23 cellular contexts compared by ENCODE assay signal in genomic region chr22:30432520-30432919, GRCh38. TPM values are rescaled to one million over a fixed set of nuclear protein-coding genes. Genes with fewer than 3 reads are reported as not detected.
A peak's percentile ranks its signal among the peaks of the same experiment; 100 is the strongest.
DNase-seq lines count a peak whose midpoint lies in the region; ATAC-seq, FAIRE-seq and TF ChIP-seq lines count a peak whose summit lies in the region.
"Had no signal": no experiment of that assay in that cellular context is flagged by ENCODE, and none has a peak within 500 bp of the region (broad histone marks: within the 10 kb centered on the region; RNA-seq: fewer than 3 reads in every experiment).

No MANE protein-coding gene starts in this region.

- H3K4me3 ChIP-seq in HepG2 (replicated peaks in 1 of 3; ENCODE audit: insufficient read depth in 1 of 3, low read depth in 2 of 3, low read length in 3 of 3) (no peak overlapping the region), psoas muscle (no peak overlapping the region)
- H3K4me3 ChIP-seq: HAP-1, K562 had no signal

- TF ChIP-seq CTCF in CD14-positive monocyte (IDR thresholded peaks at IDR 0.05) (no peak), HepG2 (CRISPR knock-in tag; IDR thresholded peaks at IDR 0.05) (no peak), psoas muscle (IDR thresholded peaks at IDR 0.05) (no peak)

- DNase-seq in CD14-positive monocyte (ENCODE audit: low spot score), result peak; percentile 18
- no peak for DNase-seq in T-helper 17 cell
- no peak for DNase-seq in HepG2 (ENCODE audit: low spot score)
- no peak for DNase-seq in naive thymus-derived CD8-positive, alpha-beta T cell
- no peak for DNase-seq in psoas muscle
- no peak for DNase-seq in GM12892 (ENCODE audit: insufficient read length)
- DNase-seq in SW480 (ENCODE audit: low spot score), result no peak
- DNase-seq in activated CD4-positive, CD25-positive, alpha-beta regulatory T cell (lab: John Stamatoyannopoulos, UW), result no peak
- DNase-seq: ACHN; BE2C; C1 segment of cervical spinal cord; Calu3; CD4-positive, alpha-beta memory T cell; DMS79 treated with DMSO at 0.1 percent for 48 hours; GF-D8; IMR-90 had no signal

- BruUV-seq in HepG2 (replicated peaks; lab: Mats Ljungman, UMichigan), result no TSS peak

- intact Hi-C loops in CD14-positive monocyte (cut with micrococcal nuclease) (no loop called here), HepG2 (cut with micrococcal nuclease; ENCODE audit: unreplicated experiment) (no loop called here), psoas muscle (cut with DNase I) (no loop called here)

- FAIRE-seq in HepG2 (lab: Jason Lieb, UNC) (no peak), GM12892 (lab: Jason Lieb, UNC) (no peak)
- FAIRE-seq: GM19239, K562 had no signal

- H3K4me1 Mint-ChIP-seq in CD14-positive monocyte (peaks cover 4% of the 10 kb centered on the region), T-helper 17 cell (peaks cover 6% of the 10 kb centered on the region)
- peaks cover 15 to 31% (median 20%) of the 10 kb centered on the region in 4 donors for H3K4me1 Mint-ChIP-seq in naive thymus-derived CD8-positive, alpha-beta T cell

- CTCF ChIA-PET in HepG2 (lab: Yijun Ruan, JAX; ENCODE audit: low intra/inter-chr PET ratio, low total read pairs), result interaction anchor here (1.1 kb wide), 1 partner anchor 41 kb away, joined by 4 read pairs; no protein-coding TSS in a partner anchor

- 0% methylated on average over 2 of the region's 2 CpGs for WGBS in HepG2 (ENCODE audit: low lambda C conversion rate)
- WGBS in psoas muscle, 3 donors, result 60 to 73% (median 72%) methylated on average over 1 to 2 of the region's 2 CpGs

- no peak overlapping the region for H3K4me3 Mint-ChIP-seq in CD14-positive monocyte
- H3K4me3 Mint-ChIP-seq in T-helper 17 cell, result no peak overlapping the region
- H3K4me3 Mint-ChIP-seq in naive thymus-derived CD8-positive, alpha-beta T cell, result no peak overlapping the region
- H3K4me3 Mint-ChIP-seq: CD4-positive, alpha-beta memory T cell had no signal

- no peaks in the 10 kb centered on the region for H3K79me2 ChIP-seq in HepG2 (ENCODE audit: insufficient read depth, low read length)

- H3K36me3 Mint-ChIP-seq in CD14-positive monocyte, result peaks cover 3 to 10% of the 10 kb centered on the region in 2 donors
- H3K36me3 Mint-ChIP-seq in T-helper 17 cell (ENCODE audit: low read depth), result peaks cover 2% of the 10 kb centered on the region
- H3K36me3 Mint-ChIP-seq in naive thymus-derived CD8-positive, alpha-beta T cell, result peaks cover 7 to 13% (median 9%) of the 10 kb centered on the region in 3 donors

- TF ChIP-seq POLR2A in HepG2 (IDR thresholded peaks at IDR 0.05; ENCODE audit: insufficient read depth in 1 of 2, low read depth in 2 of 2, low read length in 2 of 2), result no peak
- no peak for TF ChIP-seq POLR2A in GM12892 (IDR thresholded peaks at IDR 0.05; ENCODE audit: low read depth, low read length)

- H2AFZ ChIP-seq in HepG2 (ENCODE audit: low read length), result no peak overlapping the region

- no peak for ATAC-seq in T-helper 17 cell
- peak; percentile 15 for ATAC-seq in HepG2
- ATAC-seq in naive thymus-derived CD8-positive, alpha-beta T cell, result no peak
- ATAC-seq in psoas muscle, result no peak
- ATAC-seq: K562 had no signal

- H3K4me1 ChIP-seq in HepG2 (ENCODE audit: insufficient read depth, low read length) (peaks cover 42% of the 10 kb centered on the region), psoas muscle (no peaks in the 10 kb centered on the region)
- H3K4me1 ChIP-seq: BE2C had no signal

- H3K27me3 Mint-ChIP-seq in CD14-positive monocyte (ENCODE audit: low read depth in 3 of 3) (peaks cover 1 to 11% (median 9%) of the 10 kb centered on the region in 3 donors), T-helper 17 cell (no peaks in the 10 kb centered on the region)
- peaks cover 0 to 3% (median 0%) of the 10 kb centered on the region in 5 donors for H3K27me3 Mint-ChIP-seq in naive thymus-derived CD8-positive, alpha-beta T cell

- H3K36me3 ChIP-seq in HepG2 (replicated peaks in 1 of 2; ENCODE audit: control insufficient read depth in 1 of 2, insufficient read depth in 2 of 2, low read length in 2 of 2) (peaks cover 0 to under 1% of the 10 kb centered on the region in 2 experiments; a peak in 2 of 5 replicates), psoas muscle (ENCODE audit: insufficient read depth in 1 of 2, low read depth in 1 of 2) (no peaks in the 10 kb centered on the region)

- H3K27ac Mint-ChIP-seq in CD14-positive monocyte, result no peak overlapping the region
- peak overlapping the region; percentile 65 for H3K27ac Mint-ChIP-seq in T-helper 17 cell
- peak overlapping the region in 6 of 10 donors; percentile 65 to 100 (median 90) for H3K27ac Mint-ChIP-seq in naive thymus-derived CD8-positive, alpha-beta T cell

- H3K27ac ChIP-seq in HepG2 (ENCODE audit: extremely low read length, insufficient read depth, low read length) (no peak overlapping the region), psoas muscle (no peak overlapping the region)
- H3K27ac ChIP-seq: HL-60 had no signal

- TF ChIP-seq RAD21 in HepG2 (CRISPR knock-in tag; IDR thresholded peaks at IDR 0.05), result no peak

- no peak overlapping the region for H3K9ac ChIP-seq in HepG2 (ENCODE audit: insufficient read depth, low read depth, low read length)

- H3K27me3 ChIP-seq in HepG2 (ENCODE audit: control insufficient read depth in 1 of 2, insufficient read depth in 2 of 2, low read length in 2 of 2) (0 out of 5 replicates have a peak, but pooled peaks cover 0 to 1% of the 10 kb centered on the region in 2 experiments), psoas muscle (ENCODE audit: insufficient read depth in 3 of 3, low read length in 2 of 3) (no peaks in the 10 kb centered on the region)
- H3K27me3 ChIP-seq: BE2C had no signal

- H4K20me1 ChIP-seq in HepG2 (ENCODE audit: insufficient read depth, low read length), result no peaks in the 10 kb centered on the region

- no peak for TF ChIP-seq EP300 in HepG2 (IDR thresholded peaks at IDR 0.05; ENCODE audit: low read depth in 2 of 2, low read length in 2 of 2)
- no peak for TF ChIP-seq EP300 in HepG2 (CRISPR knock-in tag; IDR thresholded peaks at IDR 0.05; ENCODE audit: borderline replicate concordance)

- in situ Hi-C loops in HepG2 (cut with HindIII; ENCODE audit: extremely low pct_ligation_motif_present, low pct_unique_long_range_greater_than_20kb), result no loop called here

- H3K4me2 ChIP-seq in HepG2 (ENCODE audit: low read depth, low read length), result peak overlapping the region; percentile 32; the same call in 1 of the 2 replicates

- H3K9me3 Mint-ChIP-seq in CD14-positive monocyte, result peaks cover 7 to 14% (median 8%) of the 10 kb centered on the region in 7 donors
- peaks cover 0 to 15% (median 11%) of the 10 kb centered on the region in 9 donors for H3K9me3 Mint-ChIP-seq in naive thymus-derived CD8-positive, alpha-beta T cell

- H3K9me3 ChIP-seq in T-helper 17 cell (ENCODE audit: control insufficient read depth, low read length, poor library complexity, severe bottlenecking), result peaks cover 3% of the 10 kb centered on the region
- no peaks in the 10 kb centered on the region for H3K9me3 ChIP-seq in HepG2 (ENCODE audit: low read length)
- no peaks in the 10 kb centered on the region for H3K9me3 ChIP-seq in psoas muscle
- H3K9me3 ChIP-seq: BE2C, HAP-1 had no signal

- POLR2A ChIA-PET in HepG2 (lab: Yijun Ruan, JAX), result interaction anchor here (1.3 to 2.8 kb wide), 2 partner anchors 9 to 14 kb away, joined by 4 to 26 read pairs; no protein-coding TSS in a partner anchor
- POLR2A ChIA-PET in naive thymus-derived CD8-positive, alpha-beta T cell (lab: Charles Lee), result interaction anchor here (5.1 to 6.4 kb wide), 2 partner anchors 8 to 35 kb away, joined by 32 to 89 read pairs; partner anchors contain the start of genes MTFP1 and SEC14L2

RNA-seq across cellular contexts. Expression of gene MTFP1, which starts 7.0 kb away (rescaled TPM):
- polyA plus RNA-seq in CD14-positive monocyte (10 to 100 TPM in 1 of 2 donors, 1 to 10 TPM in 1; 7.5 to 14.2 TPM), HepG2 (2011; rRNA removed) (29.5 TPM in 2 replicates), psoas muscle (100 to 1,000 TPM in 1 of 3 donors, 10 to 100 TPM in 2; 50.8 to 156 (median 71.3) TPM)
- total RNA-seq in T-helper 17 cell (10 to 100 TPM; 54.3 to 69.4 TPM), HepG2 (2016; rRNA removed; fragmentation: Illumina TruSeq; extraction: Trizol) (40.3 and 45.6 TPM in 2 replicates), psoas muscle (10 to 100 TPM in 3 of 4 donors, 1 to 10 TPM in 1; 4.3 to 68.7 (median 17.7) TPM)
- total RNA-seq in HepG2 (2016; cell fraction: cytosol; rRNA removed; fragmentation: Illumina TruSeq; extraction: Trizol; ENCODE audit: low read depth), result 33.4 and 35.3 TPM in 2 replicates
- 40.9 and 46.1 TPM in 2 replicates for total RNA-seq in HepG2 (2016; cell fraction: insoluble cytoplasmic fraction; rRNA removed; fragmentation: Illumina TruSeq; extraction: Trizol)
- total RNA-seq in HepG2 (2016; cell fraction: membrane; rRNA removed; fragmentation: Illumina TruSeq; extraction: Trizol), result 44.5 and 56.8 TPM in 2 replicates
- total RNA-seq in HepG2 (2016; cell fraction: nucleus; rRNA removed; fragmentation: Illumina TruSeq; extraction: Trizol), result 24.5 and 30.0 TPM in 2 replicates
- 33.0 and 55.8 TPM in 2 replicates for polyA plus RNA-seq in HepG2 (2011; cell fraction: cytosol; rRNA removed)
- polyA plus RNA-seq in HepG2 (2011; cell fraction: nucleus; rRNA removed), result 33.3 and 33.4 TPM in 2 replicates
- 16.5 and 23.5 TPM in 2 replicates for polyA plus RNA-seq in HepG2 (2012)
- 26.8 and 41.3 TPM in 2 replicates for polyA plus RNA-seq in HepG2 (2016; cell fraction: cytosol; fragmentation: Illumina TruSeq; extraction: Trizol; ENCODE audit: low read depth)
- polyA plus RNA-seq in HepG2 (2016; cell fraction: insoluble cytoplasmic fraction; fragmentation: Illumina TruSeq; extraction: Trizol; ENCODE audit: low read depth), result 32.6 and 35.9 TPM in 2 replicates
- polyA plus RNA-seq in HepG2 (2016; cell fraction: membrane; fragmentation: Illumina TruSeq; extraction: Trizol; ENCODE audit: low read depth), result 36.2 and 46.2 TPM in 2 replicates
- 42.3 and 44.8 TPM in 2 replicates for polyA plus RNA-seq in HepG2 (2016; cell fraction: nucleus; fragmentation: Illumina TruSeq; extraction: Trizol; ENCODE audit: insufficient read depth, low read depth)
- 41.9 and 45.1 TPM in 2 replicates for polyA minus RNA-seq in HepG2 (2011; rRNA and poly(A)+ RNA removed; ENCODE audit: low replicate concordance)
- 13.7 and 14.0 TPM in 2 replicates for polyA minus RNA-seq in HepG2 (2011; cell fraction: cytosol; rRNA and poly(A)+ RNA removed)
- 5.2 and 9.7 TPM in 2 replicates for polyA minus RNA-seq in HepG2 (2011; cell fraction: nucleus; rRNA and poly(A)+ RNA removed)
- total RNA-seq in naive thymus-derived CD8-positive, alpha-beta T cell, result 10 to 100 TPM; 15.8 to 18.0 TPM
- 10 to 100 TPM; 42.3 to 53.5 (median 50.0) TPM for polyA plus RNA-seq in naive thymus-derived CD8-positive, alpha-beta T cell
- polyA plus RNA-seq in GM12892 (2012; ENCODE audit: missing spikeins), result 53.5 TPM

RNA-seq across cellular contexts. Expression of gene SEC14L2, which starts 35.7 kb away (rescaled TPM):
- polyA plus RNA-seq in CD14-positive monocyte (under 1 TPM in 1 of 2 donors, not detected in 1; 0.03 TPM), HepG2 (2011; rRNA removed) (5.1 and 9.1 TPM in 2 replicates), psoas muscle (10 to 100 TPM in 1 of 3 donors, 1 to 10 TPM in 1, under 1 TPM in 1; 0.38 to 75.0 (median 1.3) TPM)
- total RNA-seq in T-helper 17 cell (10 to 100 TPM; 37.2 to 62.6 TPM), HepG2 (2016; rRNA removed; fragmentation: Illumina TruSeq; extraction: Trizol) (4.1 and 5.3 TPM in 2 replicates), psoas muscle (1 to 10 TPM; 1.3 to 2.9 (median 2.1) TPM)
- total RNA-seq in HepG2 (2016; cell fraction: cytosol; rRNA removed; fragmentation: Illumina TruSeq; extraction: Trizol; ENCODE audit: low read depth), result 0.71 and 0.88 TPM in 2 replicates
- 5.1 TPM in 2 replicates for total RNA-seq in HepG2 (2016; cell fraction: insoluble cytoplasmic fraction; rRNA removed; fragmentation: Illumina TruSeq; extraction: Trizol)
- total RNA-seq in HepG2 (2016; cell fraction: membrane; rRNA removed; fragmentation: Illumina TruSeq; extraction: Trizol), result 2.0 and 2.8 TPM in 2 replicates
- 3.5 and 5.0 TPM in 2 replicates for total RNA-seq in HepG2 (2016; cell fraction: nucleus; rRNA removed; fragmentation: Illumina TruSeq; extraction: Trizol)
- polyA plus RNA-seq in HepG2 (2011; cell fraction: cytosol; rRNA removed), result 6.9 and 7.2 TPM in 2 replicates
- polyA plus RNA-seq in HepG2 (2011; cell fraction: nucleus; rRNA removed), result 13.4 and 15.2 TPM in 2 replicates
- polyA plus RNA-seq in HepG2 (2012), result 4.1 and 4.7 TPM in 2 replicates
- polyA plus RNA-seq in HepG2 (2016; cell fraction: cytosol; fragmentation: Illumina TruSeq; extraction: Trizol; ENCODE audit: low read depth), result 1.8 and 2.4 TPM in 2 replicates
- polyA plus RNA-seq in HepG2 (2016; cell fraction: insoluble cytoplasmic fraction; fragmentation: Illumina TruSeq; extraction: Trizol; ENCODE audit: low read depth), result 5.3 and 5.4 TPM in 2 replicates
- polyA plus RNA-seq in HepG2 (2016; cell fraction: membrane; fragmentation: Illumina TruSeq; extraction: Trizol; ENCODE audit: low read depth), result 1.9 and 2.3 TPM in 2 replicates
- polyA plus RNA-seq in HepG2 (2016; cell fraction: nucleus; fragmentation: Illumina TruSeq; extraction: Trizol; ENCODE audit: insufficient read depth, low read depth), result 5.5 and 6.3 TPM in 2 replicates
- 13.5 and 19.9 TPM in 2 replicates for polyA minus RNA-seq in HepG2 (2011; rRNA and poly(A)+ RNA removed; ENCODE audit: low replicate concordance)
- 4.4 and 5.6 TPM in 2 replicates for polyA minus RNA-seq in HepG2 (2011; cell fraction: cytosol; rRNA and poly(A)+ RNA removed)
- 11.5 and 19.1 TPM in 2 replicates for polyA minus RNA-seq in HepG2 (2011; cell fraction: nucleus; rRNA and poly(A)+ RNA removed)
- total RNA-seq in naive thymus-derived CD8-positive, alpha-beta T cell, result 10 to 100 TPM; 17.8 to 19.9 TPM
- polyA plus RNA-seq in naive thymus-derived CD8-positive, alpha-beta T cell, result 10 to 100 TPM; 16.8 to 25.9 (median 22.5) TPM
- 2.9 TPM for polyA plus RNA-seq in GM12892 (2012; ENCODE audit: missing spikeins)

RNA-seq across cellular contexts. Expression of gene SEC14L3, which starts 39.3 kb away (rescaled TPM):
- not detected for polyA plus RNA-seq in CD14-positive monocyte
- total RNA-seq in T-helper 17 cell, result not detected
- not detected in 2 replicates for total RNA-seq in HepG2 (2016; rRNA removed; fragmentation: Illumina TruSeq; extraction: Trizol)
- not detected in 2 replicates for total RNA-seq in HepG2 (2016; cell fraction: cytosol; rRNA removed; fragmentation: Illumina TruSeq; extraction: Trizol; ENCODE audit: low read depth)
- total RNA-seq in HepG2 (2016; cell fraction: insoluble cytoplasmic fraction; rRNA removed; fragmentation: Illumina TruSeq; extraction: Trizol), result not detected in 2 replicates
- total RNA-seq in HepG2 (2016; cell fraction: membrane; rRNA removed; fragmentation: Illumina TruSeq; extraction: Trizol), result not detected in 2 replicates
- total RNA-seq in HepG2 (2016; cell fraction: nucleus; rRNA removed; fragmentation: Illumina TruSeq; extraction: Trizol), result not detected in 2 replicates
- not detected in 2 replicates for polyA plus RNA-seq in HepG2 (2011; rRNA removed)
- not detected in 2 replicates for polyA plus RNA-seq in HepG2 (2011; cell fraction: cytosol; rRNA removed)
- not detected in 2 replicates for polyA plus RNA-seq in HepG2 (2011; cell fraction: nucleus; rRNA removed)
- not detected in 2 replicates for polyA plus RNA-seq in HepG2 (2012)
- not detected in 2 replicates for polyA plus RNA-seq in HepG2 (2016; cell fraction: cytosol; fragmentation: Illumina TruSeq; extraction: Trizol; ENCODE audit: low read depth)
- not detected in 2 replicates for polyA plus RNA-seq in HepG2 (2016; cell fraction: insoluble cytoplasmic fraction; fragmentation: Illumina TruSeq; extraction: Trizol; ENCODE audit: low read depth)
- polyA plus RNA-seq in HepG2 (2016; cell fraction: membrane; fragmentation: Illumina TruSeq; extraction: Trizol; ENCODE audit: low read depth), result not detected in 2 replicates
- polyA plus RNA-seq in HepG2 (2016; cell fraction: nucleus; fragmentation: Illumina TruSeq; extraction: Trizol; ENCODE audit: insufficient read depth, low read depth), result not detected in 2 replicates
- 0.07 TPM in 1 of 2 replicates, not detected in the other for polyA minus RNA-seq in HepG2 (2011; rRNA and poly(A)+ RNA removed; ENCODE audit: low replicate concordance)
- not detected in 2 replicates for polyA minus RNA-seq in HepG2 (2011; cell fraction: cytosol; rRNA and poly(A)+ RNA removed)
- polyA minus RNA-seq in HepG2 (2011; cell fraction: nucleus; rRNA and poly(A)+ RNA removed), result not detected in 2 replicates
- total RNA-seq in naive thymus-derived CD8-positive, alpha-beta T cell, result not detected
- not detected for polyA plus RNA-seq in naive thymus-derived CD8-positive, alpha-beta T cell
- not detected for total RNA-seq in psoas muscle
- under 1 TPM in 1 of 3 donors, not detected in 2; 0.04 TPM for polyA plus RNA-seq in psoas muscle
- polyA plus RNA-seq in GM12892 (2012; ENCODE audit: missing spikeins), result not detected
- total RNA-seq: A172; Calu3; CD4-positive, alpha-beta memory T cell; H4; HT1080; IMR-90; K562 had no signal
- polyA plus RNA-seq: CD4-positive, alpha-beta memory T cell; IMR-90; K562 had no signal

RNA-seq across cellular contexts. Expression of gene RNF215, which starts 45.3 kb away (rescaled TPM):
- polyA plus RNA-seq in CD14-positive monocyte, result under 1 TPM; 0.26 to 0.42 TPM
- 10 to 100 TPM in 1 of 2 donors, 1 to 10 TPM in 1; 4.9 to 12.3 TPM for total RNA-seq in T-helper 17 cell
- 2.4 and 5.3 TPM in 2 replicates for total RNA-seq in HepG2 (2016; rRNA removed; fragmentation: Illumina TruSeq; extraction: Trizol)
- total RNA-seq in HepG2 (2016; cell fraction: cytosol; rRNA removed; fragmentation: Illumina TruSeq; extraction: Trizol; ENCODE audit: low read depth), result 1.6 and 1.9 TPM in 2 replicates
- 2.5 and 5.7 TPM in 2 replicates for total RNA-seq in HepG2 (2016; cell fraction: insoluble cytoplasmic fraction; rRNA removed; fragmentation: Illumina TruSeq; extraction: Trizol)
- total RNA-seq in HepG2 (2016; cell fraction: membrane; rRNA removed; fragmentation: Illumina TruSeq; extraction: Trizol), result 2.5 and 3.5 TPM in 2 replicates
- 7.1 and 8.8 TPM in 2 replicates for total RNA-seq in HepG2 (2016; cell fraction: nucleus; rRNA removed; fragmentation: Illumina TruSeq; extraction: Trizol)
- 6.1 and 9.2 TPM in 2 replicates for polyA plus RNA-seq in HepG2 (2011; rRNA removed)
- polyA plus RNA-seq in HepG2 (2011; cell fraction: cytosol; rRNA removed), result 3.8 and 4.9 TPM in 2 replicates
- 55.4 and 60.1 TPM in 2 replicates for polyA plus RNA-seq in HepG2 (2011; cell fraction: nucleus; rRNA removed)
- 5.4 and 7.0 TPM in 2 replicates for polyA plus RNA-seq in HepG2 (2012)
- 1.1 and 1.2 TPM in 2 replicates for polyA plus RNA-seq in HepG2 (2016; cell fraction: cytosol; fragmentation: Illumina TruSeq; extraction: Trizol; ENCODE audit: low read depth)
- polyA plus RNA-seq in HepG2 (2016; cell fraction: insoluble cytoplasmic fraction; fragmentation: Illumina TruSeq; extraction: Trizol; ENCODE audit: low read depth), result 1.6 and 1.8 TPM in 2 replicates
- polyA plus RNA-seq in HepG2 (2016; cell fraction: membrane; fragmentation: Illumina TruSeq; extraction: Trizol; ENCODE audit: low read depth), result 1.9 and 2.2 TPM in 2 replicates
- polyA plus RNA-seq in HepG2 (2016; cell fraction: nucleus; fragmentation: Illumina TruSeq; extraction: Trizol; ENCODE audit: insufficient read depth, low read depth), result 17.7 and 18.4 TPM in 2 replicates
- polyA minus RNA-seq in HepG2 (2011; rRNA and poly(A)+ RNA removed; ENCODE audit: low replicate concordance), result 10.6 and 16.6 TPM in 2 replicates
- polyA minus RNA-seq in HepG2 (2011; cell fraction: cytosol; rRNA and poly(A)+ RNA removed), result 2.3 and 4.5 TPM in 2 replicates
- polyA minus RNA-seq in HepG2 (2011; cell fraction: nucleus; rRNA and poly(A)+ RNA removed), result 12.6 and 12.9 TPM in 2 replicates
- 1 to 10 TPM; 5.6 to 6.2 TPM for total RNA-seq in naive thymus-derived CD8-positive, alpha-beta T cell
- under 1 TPM; 0.14 to 0.44 (median 0.39) TPM for polyA plus RNA-seq in naive thymus-derived CD8-positive, alpha-beta T cell
- 1 to 10 TPM; 5.7 to 9.8 (median 8.2) TPM for total RNA-seq in psoas muscle
- 10 to 100 TPM in 1 of 3 donors, 1 to 10 TPM in 2; 6.1 to 13.8 (median 8.8) TPM for polyA plus RNA-seq in psoas muscle
- 5.6 TPM for polyA plus RNA-seq in GM12892 (2012; ENCODE audit: missing spikeins)

Comparison
In these comparisons a context has a peak if more than half of its experiments do, and no peak if none do; other contexts are left out.
1. H3K27ac Mint-ChIP-seq: peak in T-helper 17 cell (single experiment) and naive thymus-derived CD8-positive, alpha-beta T cell (6 of 10); none in CD14-positive monocyte (0 of 7).